Comparison of ENCODE assay signal across 22 cellular contexts in genomic region chr13:28353679-28354078, GRCh38.
DNase-seq lines count a peak whose midpoint lies in the region; ATAC-seq, FAIRE-seq and TF ChIP-seq lines count a peak whose summit lies in the region.
"Had no signal": no experiment of that assay in that cellular context is flagged by ENCODE, and none has a peak within 500 bp of the region (broad histone marks: within the 10 kb centered on the region; RNA-seq: fewer than 3 reads in every experiment).

No MANE protein-coding gene starts in this region.

- no peak for TF ChIP-seq POLR2A in HepG2 (IDR thresholded peaks at IDR 0.05; ENCODE audit: insufficient read depth in 1 of 2, low read depth in 2 of 2, low read length in 2 of 2)

- H3K36me3 ChIP-seq in liver (ENCODE audit: control insufficient read depth in 4 of 4, insufficient read depth in 3 of 4, low read depth in 1 of 4, low read length in 3 of 4): no peaks in the 10 kb centered on the region
- no peaks in the 10 kb centered on the region for H3K36me3 ChIP-seq in HepG2 (replicated peaks in 1 of 2; ENCODE audit: control insufficient read depth in 1 of 2, insufficient read depth in 2 of 2, low read length in 2 of 2)
- peaks cover 3% of the 10 kb centered on the region for H3K36me3 ChIP-seq in mesodermal cell (ENCODE audit: control insufficient read depth, insufficient read depth, low read length)
- H3K36me3 ChIP-seq: HAP-1 had no signal

- H3K9me3 ChIP-seq in liver (ENCODE audit: control insufficient read depth in 4 of 4, low read length in 3 of 4) (no peaks in the 10 kb centered on the region), HepG2 (ENCODE audit: low read length) (no peaks in the 10 kb centered on the region), mesodermal cell (ENCODE audit: control insufficient read depth, low read length) (no peaks in the 10 kb centered on the region)
- H3K9me3 ChIP-seq: HAP-1 had no signal

- no peak overlapping the region for H3K4me2 ChIP-seq in HepG2 (ENCODE audit: low read depth, low read length)

- POLR2A ChIA-PET in HepG2 (lab: Yijun Ruan, JAX): no interaction called here

- no peak for TF ChIP-seq RAD21 in liver (IDR thresholded peaks at IDR 0.05)
- TF ChIP-seq RAD21 in HepG2 (CRISPR knock-in tag; IDR thresholded peaks at IDR 0.05): no peak

- 30% methylated on average over 4 of the region's 4 CpGs for WGBS in liver
- WGBS in HepG2 (ENCODE audit: low lambda C conversion rate): 13% methylated on average over 4 of the region's 4 CpGs
- WGBS in mesodermal cell (ENCODE audit: insufficient coverage in 2 of 2), 2 experiments: 100% methylated on average over 1 to 3 of the region's 4 CpGs

- peaks cover 0 to 13% (median 0%) of the 10 kb centered on the region in 4 donors for H3K4me1 ChIP-seq in liver (ENCODE audit: control insufficient read depth in 4 of 4, insufficient read depth in 4 of 4, low read length in 3 of 4)
- H3K4me1 ChIP-seq in HepG2 (ENCODE audit: insufficient read depth, low read length): no peaks in the 10 kb centered on the region
- peaks cover 69% of the 10 kb centered on the region for H3K4me1 ChIP-seq in mesodermal cell (ENCODE audit: control insufficient read depth, insufficient read depth, low read length, poor library complexity, severe bottlenecking)
- H3K4me1 ChIP-seq: HAP-1 had no signal

- CTCF ChIA-PET in HepG2 (lab: Yijun Ruan, JAX; ENCODE audit: low intra/inter-chr PET ratio, low total read pairs): no interaction called here

- BruUV-seq in HepG2 (replicated peaks; lab: Mats Ljungman, UMichigan): no TSS peak

- no peaks in the 10 kb centered on the region for H3K79me2 ChIP-seq in HepG2 (ENCODE audit: insufficient read depth, low read length)

- H3K9ac ChIP-seq in liver (ENCODE audit: low read depth in 1 of 2, low read length in 2 of 2) (no peak overlapping the region), HepG2 (ENCODE audit: insufficient read depth, low read depth, low read length) (no peak overlapping the region)
- H3K9ac ChIP-seq: GM23248 had no signal

- intact Hi-C loops in HepG2 (cut with micrococcal nuclease; ENCODE audit: unreplicated experiment): no loop called here

- H3K27me3 ChIP-seq in liver (ENCODE audit: control insufficient read depth in 4 of 4, insufficient read depth in 4 of 4, low read length in 3 of 4) (no peaks in the 10 kb centered on the region), HepG2 (ENCODE audit: control insufficient read depth in 1 of 2, insufficient read depth in 2 of 2, low read length in 2 of 2) (peaks cover 0 to 10% of the 10 kb centered on the region in 2 experiments; a peak in 2 of 5 replicates)

- TF ChIP-seq EP300 in HepG2 (IDR thresholded peaks at IDR 0.05; ENCODE audit: low read depth in 2 of 2, low read length in 2 of 2) (no peak), HepG2 (CRISPR knock-in tag; IDR thresholded peaks at IDR 0.05; ENCODE audit: borderline replicate concordance) (no peak)

- no peak overlapping the region for H3K4me3 ChIP-seq in liver (ENCODE audit: low read depth in 1 of 3, low read length in 3 of 3)
- H3K4me3 ChIP-seq in HepG2 (replicated peaks in 1 of 3; ENCODE audit: insufficient read depth in 1 of 3, low read depth in 2 of 3, low read length in 3 of 3): no peak overlapping the region
- no peak overlapping the region for H3K4me3 ChIP-seq in mesodermal cell (ENCODE audit: extremely low read depth, insufficient read depth, low read length, poor library complexity, severe bottlenecking)
- H3K4me3 ChIP-seq: GM23248, HAP-1 had no signal

- in situ Hi-C loops in HepG2 (cut with HindIII; ENCODE audit: extremely low pct_ligation_motif_present, low pct_unique_long_range_greater_than_20kb): no loop called here

- no peak overlapping the region for H2AFZ ChIP-seq in HepG2 (ENCODE audit: low read length)
- H2AFZ ChIP-seq: GM23248 had no signal

- H3K27ac ChIP-seq in liver (ENCODE audit: low read depth in 1 of 2, low read length in 2 of 2) (no peak overlapping the region), HepG2 (ENCODE audit: extremely low read length, insufficient read depth, low read length) (no peak overlapping the region), mesodermal cell (ENCODE audit: low read depth, low read length, severe bottlenecking) (peak overlapping the region; percentile 11)
- H3K27ac ChIP-seq: GM23248 had no signal

- DNase-seq in HepG2 (ENCODE audit: low spot score): no peak
- DNase-seq in dermis microvascular lymphatic vessel endothelial cell (ENCODE audit: low read depth in 2 of 2): peak; percentile 80 to 91
- no peak for DNase-seq in NCI-H82 treated with DMSO at 0.1 percent for 48 hours (lab: John Stamatoyannopoulos, UW; ENCODE audit: unreplicated experiment)
- no peak for DNase-seq in activated CD4-positive, alpha-beta T cell treated with anti-CD3 and anti-CD28 coated beads, Interleukin-2, amount 50 U/mL, for 1 hour
- DNase-seq in NCI-H2029 (lab: John Stamatoyannopoulos, UW): no peak
- DNase-seq: Calu3; CD8-positive, alpha-beta T cell; GM23248; KBM-7; NCI-H1417; NCI-H187 treated with DMSO at 0.1 percent for 48 hours; NCI-H226; NCI-H524; NCI-H82; SHP77 had no signal

- no peaks in the 10 kb centered on the region for H4K20me1 ChIP-seq in HepG2 (ENCODE audit: insufficient read depth, low read length)

- FAIRE-seq in HepG2 (lab: Jason Lieb, UNC): no peak
- FAIRE-seq: A204.1, GM12892, GM18507 had no signal

- ATAC-seq in HepG2: no peak
- ATAC-seq in HG02798 (IDR thresholded peaks at IDR 0.05; ENCODE audit: poor library complexity, unreplicated experiment): no peak
- ATAC-seq: CD8-positive, alpha-beta T cell had no signal

- TF ChIP-seq CTCF in liver (IDR thresholded peaks at IDR 0.05; ENCODE audit: low read depth, low read length, missing input control) (no peak), HepG2 (CRISPR knock-in tag; IDR thresholded peaks at IDR 0.05) (no peak)

TF ChIP-seq in liver, 16 proteins besides CTCF, POLR2A, EP300 and RAD21 (continues in another document):
- TF ChIP-seq HNF4G (IDR thresholded peaks at IDR 0.05): peak; percentile 27
- TF ChIP-seq, protein P1, sequence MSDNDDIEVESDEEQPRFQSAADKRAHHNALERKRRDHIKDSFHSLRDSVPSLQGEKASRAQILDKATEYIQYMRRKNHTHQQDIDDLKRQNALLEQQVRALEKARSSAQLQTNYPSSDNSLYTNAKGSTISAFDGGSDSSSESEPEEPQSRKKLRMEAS (IDR thresholded peaks at IDR 0.05): no peak
- TF ChIP-seq RXRA (IDR thresholded peaks at IDR 0.05): peak in 1 of 2 donors; percentile 49
- TF ChIP-seq FOXA1 (IDR thresholded peaks at IDR 0.05): no peak
- peak; percentile 10 for TF ChIP-seq SP1 (IDR thresholded peaks at IDR 0.05)

TF ChIP-seq in HepG2, 621 proteins besides CTCF, POLR2A, EP300 and RAD21 (continues in another document):
- no peak for TF ChIP-seq AKNA (CRISPR knock-in tag; IDR thresholded peaks at IDR 0.05; ENCODE audit: borderline replicate concordance)
- TF ChIP-seq SRY (CRISPR knock-in tag; IDR thresholded peaks at IDR 0.05): no peak
- no peak for TF ChIP-seq HNRNPUL1 (IDR thresholded peaks at IDR 0.05; ENCODE audit: low read depth, low read length)
- no peak for TF ChIP-seq MIXL1 (CRISPR knock-in tag; IDR thresholded peaks at IDR 0.05)
- TF ChIP-seq ZSCAN25 (CRISPR knock-in tag; IDR thresholded peaks at IDR 0.05): no peak
- no peak for TF ChIP-seq HDAC6 (IDR thresholded peaks at IDR 0.05; ENCODE audit: low read depth, low read length)
- TF ChIP-seq ATF2 (CRISPR knock-in tag; IDR thresholded peaks at IDR 0.05): no peak
- TF ChIP-seq NFIC (IDR thresholded peaks at IDR 0.05; ENCODE audit: low read length): no peak
- TF ChIP-seq HMG20A (CRISPR knock-in tag; IDR thresholded peaks at IDR 0.05; ENCODE audit: borderline replicate concordance): no peak
- no peak for TF ChIP-seq KMT2B (CRISPR knock-in tag; IDR thresholded peaks at IDR 0.05)

Comparison
In these comparisons a context has a peak if more than half of its experiments do, and no peak if none do; other contexts are left out.
1. DNase-seq: peak in dermis microvascular lymphatic vessel endothelial cell (2 of 2); none in HepG2 (single experiment), NCI-H82 treated with DMSO at 0.1 percent for 48 hours (single experiment), activated CD4-positive, alpha-beta T cell treated with anti-CD3 and anti-CD28 coated beads, Interleukin-2, amount 50 U/mL, for 1 hour (single experiment) and NCI-H2029 (single experiment).